ENCODE assay signal across 8 cellular contexts in genomic region chr6:148203970-148204369, GRCh38.
A peak's percentile ranks its signal among the peaks of the same experiment; 100 is the strongest.
DNase-seq lines count a peak whose midpoint lies in the region; ATAC-seq and FAIRE-seq lines count a peak whose summit lies in the region.

No MANE protein-coding gene starts in this region.

- DNase-seq in ELF-1 (ENCODE audit: low read depth, low spot score) = peak; percentile 3
- peak; percentile 64 to 70 for DNase-seq in Kasumi-1 (lab: John Stamatoyannopoulos, UW)
- DNase-seq in activated CD4-positive, alpha-beta T cell treated with anti-CD3 and anti-CD28 coated beads, Interleukin-2, amount 50 U/mL, for 4 hours = peak; percentile 16 to 27
- peak; percentile 38 for DNase-seq in germinal center (ENCODE audit: low spot score)
- peak; percentile 59 for DNase-seq in stromal cell of bone marrow (ENCODE audit: low read depth)
- DNase-seq in NCI-H2227 (lab: John Stamatoyannopoulos, UW; ENCODE audit: unreplicated experiment) = no peak
- DNase-seq in RCC 7860 (ENCODE audit: low spot score) = no peak

- no peak for FAIRE-seq in RCC 7860 (lab: Jason Lieb, UNC)

- ATAC-seq in GM21529 (IDR thresholded peaks at IDR 0.05; ENCODE audit: unreplicated experiment) = peak; percentile 99

Comparison
In these comparisons a context has a peak if more than half of its experiments do, and no peak if none do; other contexts are left out.
1. DNase-seq: peak in ELF-1 (single experiment), Kasumi-1 (2 of 2), activated CD4-positive, alpha-beta T cell treated with anti-CD3 and anti-CD28 coated beads, Interleukin-2, amount 50 U/mL, for 4 hours (2 of 2), germinal center (single experiment) and stromal cell of bone marrow (single experiment); none in NCI-H2227 (single experiment) and RCC 7860 (single experiment).